Comparison of ENCODE assay signal across 8 cellular contexts in genomic region chr7:2760098-2760889, GRCh38.
DNase-seq lines count a peak whose midpoint lies in the region; ATAC-seq and TF ChIP-seq lines count a peak whose summit lies in the region.

No MANE protein-coding gene starts in this region.

- no peak for ATAC-seq in GM19467 (IDR thresholded peaks at IDR 0.05; ENCODE audit: unreplicated experiment)

- no peak for TF ChIP-seq CTCF in Calu3 (IDR thresholded peaks at IDR 0.05; ENCODE audit: unreplicated experiment)

- H3K36me3 Mint-ChIP-seq in Calu3 (ENCODE audit: insufficient read depth, unreplicated experiment) = peaks cover 43% of the 10 kb centered on the region

- H3K4me3 ChIP-seq in esophagus (ENCODE audit: low read depth in 1 of 2, low read length in 2 of 2) = no peak overlapping the region

- H3K4me3 Mint-ChIP-seq in Calu3 (ENCODE audit: low read depth, unreplicated experiment) = peak overlapping the region; percentile 51

- H3K4me1 Mint-ChIP-seq in Calu3 (ENCODE audit: low read depth, unreplicated experiment) = peaks cover 53% of the 10 kb centered on the region

- 38 to 45% methylated on average over 22 of the region's 22 CpGs for WGBS in esophagus, 2 donors

- H3K27ac ChIP-seq in esophagus (ENCODE audit: low read depth in 2 of 2, low read length in 1 of 2) = peak overlapping the region; percentile 25 to 82

- BruUV-seq in Calu3 (replicated peaks; lab: Mats Ljungman, UMichigan) = no TSS peak

- intact Hi-C loops in Calu3 (cut with micrococcal nuclease; ENCODE audit: unreplicated experiment) = no loop called here

- peak overlapping the region; percentile 84 for H3K27ac Mint-ChIP-seq in Calu3 (ENCODE audit: unreplicated experiment)

- no peaks in the 10 kb centered on the region for H3K27me3 ChIP-seq in esophagus (ENCODE audit: control insufficient read depth in 1 of 2, insufficient read depth in 2 of 2, low read length in 2 of 2)

- no peaks in the 10 kb centered on the region for H3K9me3 Mint-ChIP-seq in Calu3 (ENCODE audit: low read depth, unreplicated experiment)

- H3K9me3 ChIP-seq in esophagus (ENCODE audit: control insufficient read depth in 2 of 2, insufficient read depth in 1 of 2, low read depth in 1 of 2, low read length in 1 of 2) = no peaks in the 10 kb centered on the region

- CTCF ChIA-PET in Calu3 (lab: Charles Lee) = interaction anchor here (0.6 to 2.4 kb wide), 13 partner anchors 10 to 1574 kb away, joined by 3 to 14 read pairs (median 4); no protein-coding TSS in a partner anchor

- DNase-seq in Calu3 = peak; percentile 79
- peak; percentile 75 for DNase-seq in HuH-7 (ENCODE audit: low spot score)
- peak; percentile 83 to 86 for DNase-seq in SHP77 (lab: John Stamatoyannopoulos, UW)
- DNase-seq in myocyte (ENCODE audit: low read depth) = peak; percentile 97
- no peak for DNase-seq in NCI-H524 treated with DMSO at 0.1 percent for 48 hours (lab: John Stamatoyannopoulos, UW)
- DNase-seq in central memory CD4-positive, alpha-beta T cell = no peak

- no peaks in the 10 kb centered on the region for H3K36me3 ChIP-seq in esophagus (ENCODE audit: control insufficient read depth in 2 of 2, insufficient read depth in 2 of 2, low read length in 1 of 2)

- peaks cover 15 to 19% of the 10 kb centered on the region in 2 donors for H3K4me1 ChIP-seq in esophagus (ENCODE audit: control insufficient read depth in 2 of 2, insufficient read depth in 2 of 2, low read length in 1 of 2)

- H3K27me3 Mint-ChIP-seq in Calu3 (ENCODE audit: unreplicated experiment) = no peaks in the 10 kb centered on the region

Comparison
In these comparisons a context has a peak if more than half of its experiments do, and no peak if none do; other contexts are left out.
1. DNase-seq: peak in Calu3 (single experiment), HuH-7 (single experiment), SHP77 (2 of 2) and myocyte (single experiment); none in NCI-H524 treated with DMSO at 0.1 percent for 48 hours (single experiment) and central memory CD4-positive, alpha-beta T cell (single experiment).